2 cellular contexts compared by ENCODE assay signal in genomic region chrX:41176263-41176662, GRCh38.
TF ChIP-seq lines count a peak whose summit lies in the region.

No MANE protein-coding gene starts in this region.

TF ChIP-seq in IMR-90, 13 proteins besides CTCF, POLR2A, EP300 and RAD21:
- TF ChIP-seq MXI1 (IDR thresholded peaks at IDR 0.05; ENCODE audit: borderline replicate concordance, low read depth, low read length) (no peak), MAFK (IDR thresholded peaks at IDR 0.05; ENCODE audit: low read depth, low read length) (peak; percentile 88), ELK1 (IDR thresholded peaks at IDR 0.05; ENCODE audit: borderline replicate concordance, low read depth, low read length) (no peak)

TF ChIP-seq in K562, 482 proteins besides CTCF, POLR2A, EP300 and RAD21:
- TF ChIP-seq MAFK (IDR thresholded peaks at IDR 0.05; ENCODE audit: low read length) (peak; percentile 66), RNF219 (CRISPR knock-in tag; IDR thresholded peaks at IDR 0.05) (no peak), CHD1 (IDR thresholded peaks at IDR 0.05; ENCODE audit: low read length) (no peak), MAFG (tag; conservative IDR thresholded peaks at IDR 0.05) (peak; percentile 68), DNMT1 (IDR thresholded peaks at IDR 0.05) (no peak), MAFF (IDR thresholded peaks at IDR 0.05; ENCODE audit: low read length) (peak; percentile 74), RBM39 (optimal IDR thresholded peaks at IDR 0.05; ENCODE audit: low read depth, low read length) (no peak), KDM5B (IDR thresholded peaks at IDR 0.05; ENCODE audit: insufficient replicate concordance, low read depth, low read length) (no peak), ATF1 (CRISPR knock-in tag; IDR thresholded peaks at IDR 0.05) (no peak), ATF1 (tag; IDR thresholded peaks at IDR 0.05) (no peak), RB1 (IDR thresholded peaks at IDR 0.05; ENCODE audit: low read depth) (no peak), ZNF316 (IDR thresholded peaks at IDR 0.05) (peak; percentile 75), MAX (CRISPR knock-in tag; IDR thresholded peaks at IDR 0.05) (no peak), E2F6 (IDR thresholded peaks at IDR 0.05; ENCODE audit: borderline replicate concordance in 1 of 2, extremely low read depth in 1 of 2, insufficient read depth in 1 of 2, insufficient read length in 1 of 2, low read depth in 1 of 2, low read length in 1 of 2, poor library complexity in 1 of 2, severe bottlenecking in 1 of 2) (no peak), PKNOX1 (IDR thresholded peaks at IDR 0.05) (no peak), PREB (CRISPR knock-in tag; IDR thresholded peaks at IDR 0.05) (no peak), HSF4 (CRISPR knock-in tag; IDR thresholded peaks at IDR 0.05; ENCODE audit: borderline replicate concordance) (no peak), ZNF609 (CRISPR knock-in tag; IDR thresholded peaks at IDR 0.05; ENCODE audit: borderline replicate concordance) (no peak), C11orf30 (IDR thresholded peaks at IDR 0.05; ENCODE audit: low read depth) (peak; percentile 66)
TF ChIP-seq in K562: peak in this region for 5.
